31 cellular contexts compared by ENCODE assay signal in genomic region chr15:66032006-66032405, GRCh38.
"Had no signal": no experiment of that assay in that cellular context is flagged by ENCODE, and none has a peak within 500 bp of the region (broad histone marks: within the 10 kb centered on the region; RNA-seq: fewer than 3 reads in every experiment).

No MANE protein-coding gene starts in this region.

- H3K27ac ChIP-seq: adrenal gland, ascending aorta, body of pancreas, brain microvascular endothelial cell, breast epithelium, cardiac muscle cell had no signal

- H3K4me1 ChIP-seq: adrenal gland, ascending aorta, body of pancreas, breast epithelium had no signal

- H3K4me3 ChIP-seq: adrenal gland, ascending aorta, body of pancreas, breast epithelium, cardiac muscle cell had no signal

- DNase-seq: activated effector memory CD4-positive, alpha-beta T cell treated with anti-CD3 and anti-CD28 coated beads, Interleukin-2, amount 50 U/mL, for 16 hours; activated effector memory CD4-positive, alpha-beta T cell treated with Interleukin-2 at 50 U/mL for 16 hours; activated gamma-delta T cell; activated gamma-delta T cell treated with Interleukin-2 at 50 U/mL for 16 hours; activated naive CD4-positive, alpha-beta T cell; activated naive CD4-positive, alpha-beta T cell treated with anti-CD3 and anti-CD28 coated beads for 36 hours; activated naive CD4-positive, alpha-beta T cell treated with anti-CD3 and anti-CD28 coated beads, Interleukin-2, amount 10 ng/mL, durations not matched to agents 7 days and 5 days; activated naive CD4-positive, alpha-beta T cell treated with anti-CD3 and anti-CD28 coated beads, Interleukin-2, amount 50 U/mL, for 16 hours; activated naive CD4-positive, alpha-beta T cell treated with Interleukin-2 at 50 U/mL for 16 hours; activated naive CD8-positive, alpha-beta T cell treated with anti-CD3 and anti-CD28 coated beads for 36 hours; activated naive CD8-positive, alpha-beta T cell treated with anti-CD3 and anti-CD28 coated beads, Interleukin-2, amount 10 ng/mL, durations not matched to agents 7 days and 5 days; activated naive CD8-positive, alpha-beta T cell treated with anti-CD3 and anti-CD28 coated beads, Interleukin-2, amount 50 U/mL, for 24 hours; activated T-cell treated with anti-CD3 and anti-CD28 coated beads, Interleukin-2, amount 50 U/mL, for 4 hours; activated T-cell treated with anti-CD3 and anti-CD28 coated beads, Interleukin-2, amount 50 U/mL, for 48 hours; activated T-cell treated with anti-CD3 and anti-CD28 coated beads, Interleukin-2, amount 50 U/mL, for 72 hours; adrenal gland; amniotic stem cell; amygdala; anterior cingulate cortex; aorta; body of pancreas; brain microvascular endothelial cell; caudate nucleus; central memory CD4-positive, alpha-beta T cell; cerebellar nuclear complex had no signal

- ATAC-seq: activated naive CD4-positive, alpha-beta T cell treated with anti-CD3 and anti-CD28 coated beads, Interleukin-2, amount 50 U/mL, for 72 hours; activated naive CD8-positive, alpha-beta T cell treated with anti-CD3 and anti-CD28 coated beads, Interleukin-2, amount 50 U/mL, for 24 hours; activated T-cell treated with anti-CD3 and anti-CD28 coated beads, Interleukin-2, amount 50 U/mL, for 4 hours; activated T-cell treated with anti-CD3 and anti-CD28 coated beads, Interleukin-2, amount 50 U/mL, for 72 hours; activated T-helper 17 cell treated with anti-CD3 and anti-CD28 coated beads, Interleukin-2, amount 50 U/mL, for 72 hours; body of pancreas had no signal

- H3K27me3 ChIP-seq: ascending aorta, body of pancreas, cardiac muscle cell had no signal

- FAIRE-seq: astrocyte had no signal

- H3K9me3 ChIP-seq: adrenal gland, body of pancreas had no signal

- H3K36me3 ChIP-seq: adrenal gland, ascending aorta, brain microvascular endothelial cell, breast epithelium, cardiac muscle cell had no signal
